In the genomic region with DNA sequence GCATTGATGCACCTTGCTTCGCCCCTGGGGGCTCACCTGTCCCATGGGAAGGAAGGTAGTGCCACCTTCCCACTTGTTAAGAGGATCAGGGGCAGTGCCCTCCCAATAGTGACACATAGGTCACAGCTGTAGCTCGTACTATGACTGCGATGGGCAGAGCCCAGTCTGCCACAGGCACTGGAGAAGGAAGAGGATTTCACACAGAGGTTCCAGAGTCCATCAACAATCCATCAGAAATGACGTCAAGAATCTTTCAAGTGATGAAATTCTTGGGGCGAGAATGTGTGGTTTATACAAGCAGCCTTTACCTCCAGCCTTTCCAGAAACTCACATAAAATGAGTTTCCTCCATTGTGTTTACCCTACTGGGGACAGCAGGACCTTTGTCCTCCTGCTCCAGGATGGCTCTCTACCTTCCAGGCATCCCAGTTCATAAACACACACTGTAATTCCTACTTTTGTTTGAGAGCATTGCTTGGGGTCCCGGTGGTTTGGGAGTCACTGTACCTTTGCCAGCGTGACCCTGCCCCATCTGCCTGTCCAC, we compare ENCODE assay signal across 24 cellular contexts.
"Had no signal": no experiment of that assay in that cellular context is flagged by ENCODE, and none has a peak within 500 bp of the region (broad histone marks: within the 10 kb centered on the region; RNA-seq: fewer than 3 reads in every experiment).

No MANE protein-coding gene starts in this region.

- H3K27ac ChIP-seq: coronary artery, foreskin keratinocyte, parathyroid adenoma, prostate gland, right lobe of liver, suprapubic skin, thyroid gland had no signal

- H3K36me3 ChIP-seq: prostate gland, right lobe of liver, suprapubic skin, thyroid gland had no signal

- FAIRE-seq: endothelial cell of umbilical vein, islet of Langerhans, urothelium cell line had no signal

- H2AFZ ChIP-seq: parathyroid adenoma had no signal

- DNase-seq: effector CD4-positive, alpha-beta T cell; endodermal cell; erythroblast; foreskin keratinocyte; head of caudate nucleus; hypothalamus; kidney glomerular epithelial cell; natural killer cell; occipital lobe; retina; right lobe of liver; stimulated activated CD4-positive, alpha-beta T cell treated with anti-CD3 and anti-CD28 coated beads, Interleukin-4, amount 100 ng/mL, for 1 hour; stimulated activated CD8-positive, alpha-beta memory T cell treated with anti-CD3 and anti-CD28 coated beads, Interleukin-4, amount 100 ng/mL, for 48 hours; stimulated activated naive CD8-positive, alpha-beta T cell treated with anti-CD3 and anti-CD28 coated beads, Interleukin-15, Interleukin-2, amounts not matched to agents 100 U/mL and 50 U/mL, for 24 hours; thyroid gland had no signal

- H3K9me3 ChIP-seq: prostate gland, right lobe of liver, suprapubic skin, thyroid gland had no signal

- H3K27me3 ChIP-seq: right lobe of liver, thyroid gland had no signal

- H3K9ac ChIP-seq: parathyroid adenoma had no signal

- H3K79me2 ChIP-seq: parathyroid adenoma had no signal

- H3K4me3 ChIP-seq: coronary artery, prostate gland, right lobe of liver, suprapubic skin, thyroid gland had no signal

- H3K4me1 ChIP-seq: foreskin keratinocyte, parathyroid adenoma, prostate gland, right lobe of liver, suprapubic skin had no signal

- ATAC-seq: foreskin keratinocyte; left lobe of liver; natural killer cell; stimulated activated effector memory CD8-positive, alpha-beta T cell treated with anti-CD3 and anti-CD28 coated beads, Interleukin-12 subunit alpha, Interleukin-12 subunit beta, amount 100 ng/mL, for 72 hours; stimulated activated naive CD8-positive, alpha-beta T cell treated with anti-CD3 and anti-CD28 coated beads, Interleukin-15, Interleukin-2, amounts not matched to agents 100 U/mL and 50 U/mL, for 24 hours had no signal
